16 cellular contexts compared by ENCODE assay signal in genomic region chr9:114196924-114197570, GRCh38.
"Had no signal": no experiment of that assay in that cellular context is flagged by ENCODE, and none has a peak within 500 bp of the region (broad histone marks: within the 10 kb centered on the region; RNA-seq: fewer than 3 reads in every experiment).

No MANE protein-coding gene starts in this region.

- H3K4me3 ChIP-seq: esophagus muscularis mucosa, lower lobe of right lung, thoracic aorta had no signal

- H3K9ac ChIP-seq: parathyroid adenoma had no signal

- H3K9me3 ChIP-seq: esophagus muscularis mucosa, lower lobe of right lung, thoracic aorta had no signal

- H3K27ac ChIP-seq: esophagus muscularis mucosa, lower lobe of right lung, parathyroid adenoma, thoracic aorta had no signal

- H3K79me2 ChIP-seq: parathyroid adenoma had no signal

- H3K36me3 ChIP-seq: esophagus muscularis mucosa, lower lobe of right lung, thoracic aorta had no signal

- H3K4me1 ChIP-seq: esophagus muscularis mucosa, lower lobe of right lung, parathyroid adenoma had no signal

- DNase-seq: activated B cell treated with CpG ODN at 0.5 μM for 24 hours; activated CD4-positive, alpha-beta T cell treated with anti-CD3 and anti-CD28 coated beads for 48 hours; activated CD8-positive, alpha-beta T cell treated with anti-CD3 and anti-CD28 coated beads for 36 hours; activated effector memory CD4-positive, alpha-beta T cell treated with Interleukin-2 at 50 U/mL for 16 hours; activated T-cell treated with anti-CD3 and anti-CD28 coated beads, Interleukin-2, amount 50 U/mL, for 4 hours; amygdala; cortex of kidney; effector CD4-positive, alpha-beta T cell; kidney glomerular epithelial cell; lower lobe of right lung; stimulated activated CD4-positive, alpha-beta T cell treated with anti-CD3 and anti-CD28 coated beads, Interleukin-12 subunit alpha, Interleukin-12 subunit beta, amount 100 ng/mL, for 4 hours; stimulated activated CD4-positive, alpha-beta T cell treated with anti-CD3 and anti-CD28 coated beads, Interleukin-2, amount 100 ng/mL, for 24 hours; T-helper 17 cell had no signal

- H2AFZ ChIP-seq: parathyroid adenoma had no signal
